8 cellular contexts compared by ENCODE assay signal in genomic region chr17:35731239-35731931, GRCh38. TPM values are rescaled to one million over a fixed set of nuclear protein-coding genes. Genes with fewer than 3 reads are reported as not detected.
A peak's percentile ranks its signal among the peaks of the same experiment; 100 is the strongest.
DNase-seq lines count a peak whose midpoint lies in the region; ATAC-seq lines count a peak whose summit lies in the region.

A gene with protein sequence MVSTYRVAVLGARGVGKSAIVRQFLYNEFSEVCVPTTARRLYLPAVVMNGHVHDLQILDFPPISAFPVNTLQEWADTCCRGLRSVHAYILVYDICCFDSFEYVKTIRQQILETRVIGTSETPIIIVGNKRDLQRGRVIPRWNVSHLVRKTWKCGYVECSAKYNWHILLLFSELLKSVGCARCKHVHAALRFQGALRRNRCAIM (plus strand): TSS chr17:35731639. CDS start chr17:35735185, 3,546 bp downstream.

- H3K27me3 Mint-ChIP-seq in activated T-helper 17 cell treated with anti-CD3 and anti-CD28 coated beads, Interleukin-2, amount 50 U/mL, for 72 hours = no peaks in the 10 kb centered on the region
- H3K27me3 Mint-ChIP-seq in naive B cell = peaks cover 6 to 14% (median 12%) of the 10 kb centered on the region in 3 donors

- H3K9ac ChIP-seq in stomach smooth muscle (ENCODE audit: low read length in 2 of 2) = peak within 1 kb of the TSS; percentile 42 to 56

- H3K27ac Mint-ChIP-seq in activated T-helper 17 cell treated with anti-CD3 and anti-CD28 coated beads, Interleukin-2, amount 50 U/mL, for 72 hours = peak within 1 kb of the TSS; percentile 25
- peak within 1 kb of the TSS in 1 of 6 donors; percentile 93 for H3K27ac Mint-ChIP-seq in naive B cell

- H3K4me1 Mint-ChIP-seq in activated T-helper 17 cell treated with anti-CD3 and anti-CD28 coated beads, Interleukin-2, amount 50 U/mL, for 72 hours = peaks cover 11% of the 10 kb centered on the region
- H3K4me1 Mint-ChIP-seq in naive B cell = peaks cover 12 to 28% (median 12%) of the 10 kb centered on the region in 3 donors

- no peaks in the 10 kb centered on the region for H3K9me3 Mint-ChIP-seq in activated T-helper 17 cell treated with anti-CD3 and anti-CD28 coated beads, Interleukin-2, amount 50 U/mL, for 72 hours
- H3K9me3 Mint-ChIP-seq in naive B cell = no peaks in the 10 kb centered on the region

- peaks cover 17% of the 10 kb centered on the region for H3K4me1 ChIP-seq in stomach smooth muscle (ENCODE audit: control insufficient read depth, insufficient read depth, low read length)

- peaks cover 12% of the 10 kb centered on the region for H3K36me3 Mint-ChIP-seq in activated T-helper 17 cell treated with anti-CD3 and anti-CD28 coated beads, Interleukin-2, amount 50 U/mL, for 72 hours (ENCODE audit: low read depth)
- peaks cover 14 to 17% of the 10 kb centered on the region in 2 donors for H3K36me3 Mint-ChIP-seq in naive B cell

- H3K36me3 ChIP-seq in stomach smooth muscle (ENCODE audit: control insufficient read depth in 2 of 2, insufficient read depth in 2 of 2, low read length in 2 of 2) = no peaks in the 10 kb centered on the region

- no peaks in the 10 kb centered on the region for H3K27me3 ChIP-seq in stomach smooth muscle (ENCODE audit: control insufficient read depth in 1 of 2, insufficient read depth in 2 of 2, low read length in 2 of 2)

- ATAC-seq in activated T-helper 17 cell treated with anti-CD3 and anti-CD28 coated beads, Interleukin-2, amount 50 U/mL, for 72 hours (replicated peaks) = peak; percentile 52
- peak; percentile 79 to 87 for ATAC-seq in naive B cell (ENCODE audit: low read depth in 2 of 2)
- ATAC-seq in HG02678 (IDR thresholded peaks at IDR 0.05; ENCODE audit: unreplicated experiment) = no peak

- H3K9me3 ChIP-seq in stomach smooth muscle (ENCODE audit: control insufficient read depth in 2 of 2, low read length in 2 of 2) = no peaks in the 10 kb centered on the region

- peak within 1 kb of the TSS; percentile 72 for H3K4me3 Mint-ChIP-seq in activated T-helper 17 cell treated with anti-CD3 and anti-CD28 coated beads, Interleukin-2, amount 50 U/mL, for 72 hours
- H3K4me3 Mint-ChIP-seq in naive B cell = peak within 1 kb of the TSS; percentile 69 to 90 (median 81)

- H3K27ac ChIP-seq in stomach smooth muscle (ENCODE audit: low read length) = no peak within 1 kb of the TSS

- DNase-seq in EL (peak; percentile 64), NCI-H226 (peak; percentile 32), fibroblast of peridontal ligament (ENCODE audit: extremely low read depth) (peak; percentile 14), naive B cell (peak; percentile 29), SW 1271 (lab: John Stamatoyannopoulos, UW) (no peak)

- H3K4me3 ChIP-seq in stomach smooth muscle (ENCODE audit: low read length in 2 of 2) = peak within 1 kb of the TSS; percentile 71

RNA-seq across cellular contexts. Expression of the gene that starts here (rescaled TPM):
- total RNA-seq in activated T-helper 17 cell treated with anti-CD3 and anti-CD28 coated beads, Interleukin-2, amount 50 U/mL, for 72 hours = under 1 TPM; 0.16 to 0.63 TPM
- polyA plus RNA-seq in naive B cell (ENCODE audit: low read depth in 6 of 6) = not detected

Comparison
In these comparisons a context has a peak if more than half of its experiments do, and no peak if none do; other contexts are left out.
1. Peak in ATAC-seq in activated T-helper 17 cell treated with anti-CD3 and anti-CD28 coated beads, Interleukin-2, amount 50 U/mL, for 72 hours; RNA of the gene not detected or under 1 TPM.
2. Peak in DNase-seq and ATAC-seq in naive B cell; RNA of the gene not detected or under 1 TPM.
3. DNase-seq: peak in EL (single experiment), NCI-H226 (single experiment) and fibroblast of peridontal ligament (single experiment); none in SW 1271 (0 of 2).